ENCODE assay signal across 1 cellular context in the genomic region with DNA sequence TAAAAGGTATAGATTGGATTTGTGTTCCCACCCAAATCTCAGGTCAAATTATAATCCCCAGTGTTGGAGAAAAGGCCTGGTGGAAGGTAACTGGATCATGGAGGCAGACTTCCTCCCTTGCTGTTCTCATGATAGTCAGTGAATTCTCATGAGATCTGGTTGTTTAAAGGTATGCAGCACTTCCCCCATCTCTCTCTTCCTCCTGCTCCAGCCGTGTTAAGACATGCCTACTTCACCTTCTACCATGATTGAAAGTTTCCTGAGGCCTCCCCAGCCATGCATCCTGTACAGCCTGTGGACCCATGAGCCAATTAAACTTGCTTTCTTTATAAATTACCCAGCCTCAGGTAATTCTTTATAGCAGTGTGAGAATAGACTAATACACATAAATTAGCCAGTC.
TF ChIP-seq lines count a peak whose summit lies in the region.

No MANE protein-coding gene starts in this region.

TF ChIP-seq in HEK293T, 16 proteins besides CTCF, POLR2A, EP300 and RAD21:
- no peak for TF ChIP-seq BHLHE40 (IDR thresholded peaks at IDR 0.05; ENCODE audit: borderline replicate concordance)
- no peak for TF ChIP-seq ARNT (IDR thresholded peaks at IDR 0.05)
- TF ChIP-seq PKNOX1 (IDR thresholded peaks at IDR 0.05): no peak
- TF ChIP-seq NFRKB (IDR thresholded peaks at IDR 0.05): no peak
- no peak for TF ChIP-seq SP1 (IDR thresholded peaks at IDR 0.05)
- no peak for TF ChIP-seq CTBP1 (IDR thresholded peaks at IDR 0.05; ENCODE audit: borderline replicate concordance)
- no peak for TF ChIP-seq TARDBP (IDR thresholded peaks at IDR 0.05)
- TF ChIP-seq ELF4 (IDR thresholded peaks at IDR 0.05): no peak
- TF ChIP-seq HDGF (IDR thresholded peaks at IDR 0.05; ENCODE audit: borderline replicate concordance): no peak
- no peak for TF ChIP-seq FOXA1 (IDR thresholded peaks at IDR 0.05)
- TF ChIP-seq SUZ12 (IDR thresholded peaks at IDR 0.05): no peak
- TF ChIP-seq FOXM1 (IDR thresholded peaks at IDR 0.05; ENCODE audit: borderline replicate concordance): no peak
- TF ChIP-seq FOXK2 (IDR thresholded peaks at IDR 0.05): no peak
- TF ChIP-seq ZNF384 (IDR thresholded peaks at IDR 0.05): no peak
- no peak for TF ChIP-seq L3MBTL2 (conservative IDR thresholded peaks at IDR 0.05)
- no peak for TF ChIP-seq LEF1 (IDR thresholded peaks at IDR 0.05; ENCODE audit: borderline replicate concordance)
TF ChIP-seq in HEK293T: peak in this region for 0.
